Comparison of ENCODE assay signal across 20 cellular contexts in the genomic region with DNA sequence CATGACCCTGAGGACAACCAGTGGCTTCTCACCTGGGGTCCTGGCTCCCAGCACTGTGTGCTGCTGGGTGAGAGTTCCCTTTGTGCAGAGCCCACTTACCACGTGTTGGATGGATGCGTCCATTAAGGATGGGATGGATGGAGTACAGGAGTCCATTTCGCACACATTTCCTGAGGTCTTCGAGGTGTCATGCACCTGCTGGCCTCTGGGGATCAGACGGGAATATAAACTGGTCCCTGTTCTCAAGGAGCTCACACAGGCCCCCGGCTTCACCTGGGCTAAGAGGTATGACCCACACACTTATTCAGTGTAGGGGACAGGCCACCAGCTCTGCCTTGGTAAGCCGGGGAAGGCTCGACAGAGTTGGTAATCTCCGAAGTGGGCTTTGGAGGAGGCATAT.
"Had no signal": no experiment of that assay in that cellular context is flagged by ENCODE, and none has a peak within 500 bp of the region (broad histone marks: within the 10 kb centered on the region; RNA-seq: fewer than 3 reads in every experiment).

No MANE protein-coding gene starts in this region.

- DNase-seq: effector CD4-positive, alpha-beta T cell; esophagus squamous epithelium; head of caudate nucleus; left colon; left ventricle myocardium superior; mesenchymal stem cell; naive B cell; nephron progenitor cell; sigmoid colon; stimulated activated naive CD4-positive, alpha-beta T cell treated with Interleukin-2 at 50 U/mL for 16 hours; thyroid gland; uterus had no signal

- H3K4me1 ChIP-seq: esophagus squamous epithelium, thyroid gland, uterus had no signal

- H3K27ac ChIP-seq: coronary artery, epithelial cell of prostate, gastroesophageal sphincter, hepatocyte, neutrophil, sigmoid colon, thyroid gland had no signal

- H3K9me3 Mint-ChIP-seq: naive B cell, nephron progenitor cell, type B pancreatic cell had no signal

- H3K27ac Mint-ChIP-seq: nephron progenitor cell, type B pancreatic cell had no signal

- H3K4me3 ChIP-seq: coronary artery, esophagus squamous epithelium, gastroesophageal sphincter, hepatocyte, lung, sigmoid colon, skin epidermis, thyroid gland, uterus had no signal

- H2AFZ ChIP-seq: hepatocyte had no signal

- ATAC-seq: gastroesophageal sphincter, left colon, left ventricle myocardium superior had no signal

- H3K9me3 ChIP-seq: esophagus squamous epithelium, gastroesophageal sphincter, neutrophil, sigmoid colon, thyroid gland, uterus had no signal

- H3K27me3 ChIP-seq: esophagus squamous epithelium, gastroesophageal sphincter, hepatocyte, neutrophil, sigmoid colon, thyroid gland, uterus had no signal

- H3K4me2 ChIP-seq: hepatocyte had no signal

- H3K36me3 ChIP-seq: esophagus squamous epithelium, gastroesophageal sphincter, neutrophil, sigmoid colon, thyroid gland, uterus had no signal

- H3K36me3 Mint-ChIP-seq: naive B cell, type B pancreatic cell had no signal

- H3K4me3 Mint-ChIP-seq: naive B cell, nephron progenitor cell, type B pancreatic cell had no signal
